In genomic region chr17:27462714-27463113, GRCh38 we compare ENCODE assay signal across 20 cellular contexts. TPM values are rescaled to one million over a fixed set of nuclear protein-coding genes. Genes with fewer than 3 reads are reported as not detected.
A peak's percentile ranks its signal among the peaks of the same experiment; 100 is the strongest.
DNase-seq lines count a peak whose midpoint lies in the region; ATAC-seq and TF ChIP-seq lines count a peak whose summit lies in the region.
"Had no signal": no experiment of that assay in that cellular context is flagged by ENCODE, and none has a peak within 500 bp of the region (broad histone marks: within the 10 kb centered on the region; RNA-seq: fewer than 3 reads in every experiment).

No MANE protein-coding gene starts in this region.

- H4K8ac ChIP-seq in trophoblast cell (ENCODE audit: low read depth, low read length): no peak overlapping the region

- no peak overlapping the region for H3K27ac ChIP-seq in trophoblast cell (ENCODE audit: low read depth, low read length)
- H3K27ac ChIP-seq in adrenal gland: no peak overlapping the region
- H3K27ac ChIP-seq: SJSA1 had no signal

- peaks cover 33 to 53% of the 10 kb centered on the region in 2 experiments for H3K4me1 ChIP-seq in trophoblast cell (ENCODE audit: control insufficient read depth in 1 of 2, insufficient read depth in 2 of 2, low read length in 2 of 2)
- H3K4me1 ChIP-seq in adrenal gland (replicated peaks in 1 of 2): peaks cover 1 to 32% of the 10 kb centered on the region in 2 donors

- H3K79me2 ChIP-seq in trophoblast cell (ENCODE audit: control insufficient read depth, insufficient read depth, low read length, poor library complexity): peaks cover 13% of the 10 kb centered on the region

- no peak overlapping the region for H3K14ac ChIP-seq in trophoblast cell (ENCODE audit: low read length)

- H3K27ac Mint-ChIP-seq in activated naive CD4-positive, alpha-beta T cell treated with anti-CD3 and anti-CD28 coated beads, Interleukin-2, amount 50 U/mL, for 72 hours: peak overlapping the region; percentile 39 to 44
- no peak overlapping the region for H3K27ac Mint-ChIP-seq in activated naive CD4-positive, alpha-beta T cell treated with anti-CD3 and anti-CD28 coated beads for 36 hours
- peak overlapping the region; percentile 23 for H3K27ac Mint-ChIP-seq in activated T-helper 2 cell treated with anti-CD3 and anti-CD28 coated beads, Interferon-gamma antibody, Interleukin-2, Interleukin-4, amounts not matched to agents 10 μg/mL and 5 μg/mL and 100 μg/mL, durations not matched to agents 14 hours and 24 hours and 36 hours
- H3K27ac Mint-ChIP-seq: CD8-positive, alpha-beta T cell; GM23338 had no signal

- H3K27me3 Mint-ChIP-seq in activated naive CD4-positive, alpha-beta T cell treated with anti-CD3 and anti-CD28 coated beads for 36 hours (ENCODE audit: low read depth): no peaks in the 10 kb centered on the region
- no peaks in the 10 kb centered on the region for H3K27me3 Mint-ChIP-seq in activated T-helper 2 cell treated with anti-CD3 and anti-CD28 coated beads, Interferon-gamma antibody, Interleukin-2, Interleukin-4, amounts not matched to agents 10 μg/mL and 5 μg/mL and 100 μg/mL, durations not matched to agents 14 hours and 24 hours and 36 hours (ENCODE audit: low read depth)

- H3K4ac ChIP-seq in trophoblast cell (ENCODE audit: low read depth, low read length): no peak overlapping the region

- H3K36me3 Mint-ChIP-seq in activated naive CD4-positive, alpha-beta T cell treated with anti-CD3 and anti-CD28 coated beads, Interleukin-2, amount 50 U/mL, for 72 hours: peaks cover 9 to 48% of the 10 kb centered on the region in 2 donors
- H3K36me3 Mint-ChIP-seq in activated naive CD4-positive, alpha-beta T cell treated with anti-CD3 and anti-CD28 coated beads for 36 hours (ENCODE audit: low read depth): peaks cover 22% of the 10 kb centered on the region
- H3K36me3 Mint-ChIP-seq in activated T-helper 2 cell treated with anti-CD3 and anti-CD28 coated beads, Interferon-gamma antibody, Interleukin-2, Interleukin-4, amounts not matched to agents 10 μg/mL and 5 μg/mL and 100 μg/mL, durations not matched to agents 14 hours and 24 hours and 36 hours (ENCODE audit: low read depth): peaks cover 15% of the 10 kb centered on the region
- H3K36me3 Mint-ChIP-seq: CD8-positive, alpha-beta T cell had no signal

- no peaks in the 10 kb centered on the region for H3K9me3 ChIP-seq in trophoblast cell (ENCODE audit: insufficient read depth, low read depth, low read length)
- H3K9me3 ChIP-seq in adrenal gland (replicated peaks in 1 of 3): no peaks in the 10 kb centered on the region
- H3K9me3 ChIP-seq: HAP-1, SJSA1 had no signal

- no peak for TF ChIP-seq CTCF in adrenal gland (IDR thresholded peaks at IDR 0.05)

- H2BK12ac ChIP-seq in trophoblast cell (ENCODE audit: low read length): no peak overlapping the region

- H3K27me3 ChIP-seq in trophoblast cell (ENCODE audit: insufficient read depth, low read length) (no peaks in the 10 kb centered on the region), adrenal gland (no peaks in the 10 kb centered on the region)
- H3K27me3 ChIP-seq: SJSA1 had no signal

- no peak overlapping the region for H2BK120ac ChIP-seq in trophoblast cell (ENCODE audit: insufficient read depth, low read length, poor library complexity)

- H3K9ac ChIP-seq in trophoblast cell (ENCODE audit: low read length): no peak overlapping the region

- no peak overlapping the region for H3K4me3 Mint-ChIP-seq in activated naive CD4-positive, alpha-beta T cell treated with anti-CD3 and anti-CD28 coated beads for 36 hours
- no peak overlapping the region for H3K4me3 Mint-ChIP-seq in activated T-helper 2 cell treated with anti-CD3 and anti-CD28 coated beads, Interferon-gamma antibody, Interleukin-2, Interleukin-4, amounts not matched to agents 10 μg/mL and 5 μg/mL and 100 μg/mL, durations not matched to agents 14 hours and 24 hours and 36 hours (ENCODE audit: low read depth)
- H3K4me3 Mint-ChIP-seq: CD8-positive, alpha-beta T cell; GM23338 had no signal

- no peak overlapping the region for H3K23ac ChIP-seq in trophoblast cell (ENCODE audit: low read length)

- no peak overlapping the region for H2AK5ac ChIP-seq in trophoblast cell (ENCODE audit: low read length)

- H3K9me3 Mint-ChIP-seq in activated naive CD4-positive, alpha-beta T cell treated with anti-CD3 and anti-CD28 coated beads, Interleukin-2, amount 50 U/mL, for 72 hours: no peaks in the 10 kb centered on the region
- H3K9me3 Mint-ChIP-seq in activated naive CD4-positive, alpha-beta T cell treated with anti-CD3 and anti-CD28 coated beads for 36 hours: no peaks in the 10 kb centered on the region
- no peaks in the 10 kb centered on the region for H3K9me3 Mint-ChIP-seq in activated T-helper 2 cell treated with anti-CD3 and anti-CD28 coated beads, Interferon-gamma antibody, Interleukin-2, Interleukin-4, amounts not matched to agents 10 μg/mL and 5 μg/mL and 100 μg/mL, durations not matched to agents 14 hours and 24 hours and 36 hours
- H3K9me3 Mint-ChIP-seq: CD8-positive, alpha-beta T cell; GM23338 had no signal

- no peak overlapping the region for H4K12ac ChIP-seq in trophoblast cell (ENCODE audit: low read depth, low read length)

- CTCF ChIA-PET in activated naive CD4-positive, alpha-beta T cell treated with anti-CD3 and anti-CD28 coated beads for 36 hours (lab: Charles Lee): interaction anchor here (2.3 kb wide), 1 partner anchor 136 kb away, joined by 5 read pairs; no protein-coding TSS in a partner anchor

- H2AFZ ChIP-seq in trophoblast cell (ENCODE audit: insufficient read depth, low read length, poor library complexity): no peak overlapping the region
- H2AFZ ChIP-seq: GM23338 had no signal

- peaks cover 7% of the 10 kb centered on the region for H3K79me1 ChIP-seq in trophoblast cell (ENCODE audit: low read length)

- TF ChIP-seq POLR2A in adrenal gland (IDR thresholded peaks at IDR 0.05): no peak

- no CpG with 5 or more reads among the region's 3 CpGs for WGBS in trophoblast cell (ENCODE audit: extremely low coverage, insufficient coverage, insufficient read length)
- WGBS in adrenal gland, 4 donors: 94 to 96% (median 95%) methylated on average over 3 of the region's 3 CpGs

- no peak overlapping the region for H3K18ac ChIP-seq in trophoblast cell (ENCODE audit: low read length)

- H4K91ac ChIP-seq in trophoblast cell (ENCODE audit: low read depth, low read length): no peak overlapping the region

- intact Hi-C loops in activated naive CD4-positive, alpha-beta T cell treated with anti-CD3 and anti-CD28 coated beads for 36 hours (cut with micrococcal nuclease): no loop called here
- intact Hi-C loops in activated T-helper 2 cell treated with anti-CD3 and anti-CD28 coated beads, Interferon-gamma antibody, Interleukin-2, Interleukin-4, amounts not matched to agents 10 μg/mL and 5 μg/mL and 100 μg/mL, durations not matched to agents 14 hours and 24 hours and 36 hours (cut with micrococcal nuclease): loop anchor here (10.0 kb wide), 1 partner anchor 582 kb away; the partner anchor contains the start of gene NLK
- intact Hi-C loops in adrenal gland (cut with DNase I): no loop called here

- H3K36me3 ChIP-seq in trophoblast cell (ENCODE audit: control insufficient read depth in 1 of 2, insufficient read depth in 2 of 2, low read length in 2 of 2): peaks cover 0 to 4% of the 10 kb centered on the region in 2 experiments
- H3K36me3 ChIP-seq in adrenal gland (replicated peaks in 1 of 2): no peaks in the 10 kb centered on the region
- H3K36me3 ChIP-seq: HAP-1, SJSA1 had no signal

- H3K4me3 ChIP-seq in trophoblast cell (ENCODE audit: low read depth, low read length) (no peak overlapping the region), adrenal gland (no peak overlapping the region)
- H3K4me3 ChIP-seq: GM23338, HAP-1, SJSA1 had no signal

- no peak for ATAC-seq in activated naive CD4-positive, alpha-beta T cell treated with anti-CD3 and anti-CD28 coated beads, Interleukin-2, amount 50 U/mL, for 72 hours
- no peak for ATAC-seq in HG03520 (IDR thresholded peaks at IDR 0.05; ENCODE audit: unreplicated experiment)
- ATAC-seq: CD8-positive, alpha-beta T cell; GM23338 had no signal

- no peak for DNase-seq in activated naive CD4-positive, alpha-beta T cell treated with anti-CD3 and anti-CD28 coated beads, Interleukin-2, amount 50 U/mL, for 72 hours (ENCODE audit: low spot score in 2 of 2)
- no peak for DNase-seq in activated naive CD4-positive, alpha-beta T cell treated with anti-CD3 and anti-CD28 coated beads for 36 hours
- DNase-seq in OCI-M1 (lab: John Stamatoyannopoulos, UW): peak; percentile 31
- DNase-seq in activated T-helper 2 cell treated with anti-CD3 and anti-CD28 coated beads, Interferon-gamma antibody, Interleukin-2, Interleukin-4, amounts not matched to agents 10 μg/mL and 5 μg/mL and 100 μg/mL, durations not matched to agents 14 hours and 24 hours and 36 hours (ENCODE audit: low spot score): no peak
- DNase-seq in trophoblast cell: peak; percentile 46 to 66
- no peak for DNase-seq in adrenal gland
- no peak for DNase-seq in SHP77 treated with DMSO at 0.1 percent for 48 hours (lab: John Stamatoyannopoulos, UW)
- DNase-seq: C1 segment of cervical spinal cord; CD8-positive, alpha-beta T cell; DND-41; KG1; NCI-H1105; NCI-H2029 treated with DMSO at 0.1 percent for 48 hours; NCI-H345; NCI-H524 treated with DMSO at 0.1 percent for 48 hours; NCI-H82 had no signal

- no peak overlapping the region for H2BK5ac ChIP-seq in trophoblast cell (ENCODE audit: low read depth, low read length, poor library complexity)

- peaks cover 86% of the 10 kb centered on the region for H3K4me1 Mint-ChIP-seq in activated naive CD4-positive, alpha-beta T cell treated with anti-CD3 and anti-CD28 coated beads for 36 hours (ENCODE audit: low read depth)
- peaks cover 77% of the 10 kb centered on the region for H3K4me1 Mint-ChIP-seq in activated T-helper 2 cell treated with anti-CD3 and anti-CD28 coated beads, Interferon-gamma antibody, Interleukin-2, Interleukin-4, amounts not matched to agents 10 μg/mL and 5 μg/mL and 100 μg/mL, durations not matched to agents 14 hours and 24 hours and 36 hours (ENCODE audit: low read depth)

- no peak overlapping the region for H3K4me2 ChIP-seq in trophoblast cell (ENCODE audit: low read length)
- H3K4me2 ChIP-seq: GM23338 had no signal

RNA-seq across cellular contexts. Expression of gene KSR1, which starts 6.5 kb away (rescaled TPM):
- total RNA-seq in activated naive CD4-positive, alpha-beta T cell treated with anti-CD3 and anti-CD28 coated beads, Interleukin-2, amount 50 U/mL, for 72 hours: 100 to 1,000 TPM; 132 to 194 TPM
- total RNA-seq in activated naive CD4-positive, alpha-beta T cell treated with anti-CD3 and anti-CD28 coated beads for 36 hours: 100 to 1,000 TPM; 179 to 189 TPM
- total RNA-seq in activated T-helper 2 cell treated with anti-CD3 and anti-CD28 coated beads, Interferon-gamma antibody, Interleukin-2, Interleukin-4, amounts not matched to agents 10 μg/mL and 5 μg/mL and 100 μg/mL, durations not matched to agents 14 hours and 24 hours and 36 hours: 96.5 and 101 TPM in 2 replicates
- polyA plus RNA-seq in trophoblast cell (2013): 62.2 and 63.6 TPM in 2 replicates
- 10 to 100 TPM; 16.0 to 50.4 (median 38.5) TPM for total RNA-seq in adrenal gland
- 10 to 100 TPM; 38.0 to 45.0 (median 39.1) TPM for polyA plus RNA-seq in adrenal gland

Comparison
In these comparisons a context has a peak if more than half of its experiments do, and no peak if none do; other contexts are left out.
1. DNase-seq: peak in OCI-M1 (single experiment) and trophoblast cell (2 of 2); none in activated naive CD4-positive, alpha-beta T cell treated with anti-CD3 and anti-CD28 coated beads, Interleukin-2, amount 50 U/mL, for 72 hours (0 of 2), activated naive CD4-positive, alpha-beta T cell treated with anti-CD3 and anti-CD28 coated beads for 36 hours (single experiment), activated T-helper 2 cell treated with anti-CD3 and anti-CD28 coated beads, Interferon-gamma antibody, Interleukin-2, Interleukin-4, amounts not matched to agents 10 μg/mL and 5 μg/mL and 100 μg/mL, durations not matched to agents 14 hours and 24 hours and 36 hours (single experiment), adrenal gland (0 of 7) and SHP77 treated with DMSO at 0.1 percent for 48 hours (single experiment).